Comparison of ENCODE assay signal across 18 cellular contexts in the genomic region with DNA sequence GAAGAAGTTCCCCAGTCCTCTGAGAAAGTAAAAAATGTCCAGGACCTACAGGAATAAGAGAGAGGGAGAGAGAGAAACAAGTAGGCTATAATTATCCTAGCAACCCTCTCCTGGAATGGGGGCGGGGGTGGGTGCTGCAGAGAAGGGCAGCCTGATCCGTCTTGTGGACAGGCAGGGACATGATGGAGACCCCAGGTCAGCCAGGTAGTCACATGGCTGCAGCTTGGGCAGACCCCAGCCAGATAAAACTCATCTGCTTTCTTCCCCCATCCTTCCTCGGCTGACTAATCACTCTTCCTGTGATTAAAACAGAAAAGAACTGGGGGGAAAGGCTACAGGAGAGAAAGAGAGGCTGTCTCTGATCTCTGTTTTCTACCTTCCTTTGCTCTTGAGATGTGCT. TPM values are rescaled to one million over a fixed set of nuclear protein-coding genes. Genes with fewer than 3 reads are reported as not detected.
DNase-seq lines count a peak whose midpoint lies in the region; ATAC-seq and TF ChIP-seq lines count a peak whose summit lies in the region.
"Had no signal": no experiment of that assay in that cellular context is flagged by ENCODE, and none has a peak within 500 bp of the region (broad histone marks: within the 10 kb centered on the region; RNA-seq: fewer than 3 reads in every experiment).

No MANE protein-coding gene starts in this region.

- no peaks in the 10 kb centered on the region for H3K79me2 ChIP-seq in GM23248 (ENCODE audit: insufficient read depth)

- no peaks in the 10 kb centered on the region for H3K9me2 ChIP-seq in GM23248 (ENCODE audit: insufficient read depth)

- H3K36me3 ChIP-seq in GM23248 (ENCODE audit: low read depth) (no peaks in the 10 kb centered on the region), MG63 (no peaks in the 10 kb centered on the region)

- no peaks in the 10 kb centered on the region for H3K9me3 ChIP-seq in GM23248 (ENCODE audit: low read depth)
- no peaks in the 10 kb centered on the region for H3K9me3 ChIP-seq in MG63
- H3K9me3 ChIP-seq: body of pancreas had no signal

- peak overlapping the region; percentile 1 for H3K4me2 ChIP-seq in GM23248 (ENCODE audit: unreplicated experiment)

- H4K20me1 ChIP-seq in GM23248 (ENCODE audit: insufficient read depth) = no peaks in the 10 kb centered on the region

- H2AFZ ChIP-seq in GM23248 = peak overlapping the region; percentile 97

- H3K4me1 Mint-ChIP-seq in dendritic cell treated with granulocyte-macrophage colony-stimulating factor and Interleukin-4, amounts not matched to agents 40 ng/mL and 50 ng/mL, for 4 days (ENCODE audit: low read depth) = peaks cover 66% of the 10 kb centered on the region
- peaks cover 78% of the 10 kb centered on the region for H3K4me1 Mint-ChIP-seq in neural crest cell
- H3K4me1 Mint-ChIP-seq: natural killer cell had no signal

- H3K36me3 Mint-ChIP-seq in dendritic cell treated with granulocyte-macrophage colony-stimulating factor and Interleukin-4, amounts not matched to agents 40 ng/mL and 50 ng/mL, for 4 days (ENCODE audit: low read depth) = no peaks in the 10 kb centered on the region
- H3K36me3 Mint-ChIP-seq in neural crest cell (ENCODE audit: low read depth) = peaks cover 2% of the 10 kb centered on the region
- H3K36me3 Mint-ChIP-seq: activated naive CD4-positive, alpha-beta T cell treated with anti-CD3 and anti-CD28 coated beads, Interleukin-2, amount 10 ng/mL, durations not matched to agents 7 days and 5 days; natural killer cell; stimulated activated memory B cell treated with anti-CD40 and anti-IgM and Interleukin-4, amounts not matched to agents 10 μg/mL and 1 μg/mL and 100 μg/mL, for 72 hours had no signal

- intact Hi-C loops in dendritic cell treated with granulocyte-macrophage colony-stimulating factor and Interleukin-4, amounts not matched to agents 40 ng/mL and 50 ng/mL, for 4 days (cut with micrococcal nuclease) = no loop called here

- no peak for ATAC-seq in GM19397 (IDR thresholded peaks at IDR 0.05; ENCODE audit: unreplicated experiment)
- ATAC-seq: body of pancreas; left ventricle myocardium superior; natural killer cell; stimulated activated memory B cell treated with anti-CD40 and anti-IgM and Interleukin-4, amounts not matched to agents 10 μg/mL and 1 μg/mL and 100 μg/mL, for 72 hours had no signal

- H3K27me3 ChIP-seq in GM23248 (replicated peaks; ENCODE audit: insufficient read depth) (no peaks in the 10 kb centered on the region), MG63 (0 out of 2 replicates have a peak, but pooled peaks cover 2% of the 10 kb centered on the region)
- H3K27me3 ChIP-seq: body of pancreas had no signal

- H3F3A ChIP-seq in GM23248 (ENCODE audit: insufficient read depth) = peaks cover 19% of the 10 kb centered on the region

- H3K4me1 ChIP-seq in GM23248 (ENCODE audit: insufficient read depth) = peaks cover 37% of the 10 kb centered on the region

- WGBS in GM23248 (ENCODE audit: low coverage in 1 of 2, low lambda C conversion rate in 2 of 2, missing lambda C conversion rate in 2 of 2), 2 experiments = 47 to 70% methylated on average over 3 of the region's 3 CpGs

- DNase-seq in GM23248 = peak; percentile 22
- DNase-seq in NCI-H1105 treated with DMSO at 0.1 percent for 48 hours (lab: John Stamatoyannopoulos, UW) = peak; percentile 28
- no peak for DNase-seq in neural crest cell (ENCODE audit: low read depth, low spot score)
- DNase-seq in MG63 = no peak
- no peak for DNase-seq in NCI-H187 treated with DMSO at 0.1 percent for 48 hours (lab: John Stamatoyannopoulos, UW)
- DNase-seq: activated CD8-positive, alpha-beta memory T cell treated with anti-CD3 and anti-CD28 coated beads, Interleukin-2, amount 50 U/mL, for 4 hours; activated naive CD4-positive, alpha-beta T cell treated with anti-CD3 and anti-CD28 coated beads, Interleukin-2, amount 10 ng/mL, durations not matched to agents 7 days and 5 days; body of pancreas; H7; left ventricle myocardium superior; natural killer cell; NCI-H526; RPMI8226; T-helper 1 cell had no signal

- H3K4me3 ChIP-seq in GM23248 (no peak overlapping the region), MG63 (no peak overlapping the region)
- H3K4me3 ChIP-seq: body of pancreas had no signal

- no peaks in the 10 kb centered on the region for H3K9me3 Mint-ChIP-seq in dendritic cell treated with granulocyte-macrophage colony-stimulating factor and Interleukin-4, amounts not matched to agents 40 ng/mL and 50 ng/mL, for 4 days
- H3K9me3 Mint-ChIP-seq in neural crest cell = peaks cover 4% of the 10 kb centered on the region
- H3K9me3 Mint-ChIP-seq: activated naive CD4-positive, alpha-beta T cell treated with anti-CD3 and anti-CD28 coated beads, Interleukin-2, amount 10 ng/mL, durations not matched to agents 7 days and 5 days; natural killer cell; stimulated activated memory B cell treated with anti-CD40 and anti-IgM and Interleukin-4, amounts not matched to agents 10 μg/mL and 1 μg/mL and 100 μg/mL, for 72 hours had no signal

- TF ChIP-seq CTCF in neural crest cell (conservative IDR thresholded peaks at IDR 0.05) = no peak

- H3K27ac Mint-ChIP-seq in dendritic cell treated with granulocyte-macrophage colony-stimulating factor and Interleukin-4, amounts not matched to agents 40 ng/mL and 50 ng/mL, for 4 days = peak overlapping the region; percentile 83
- H3K27ac Mint-ChIP-seq in neural crest cell (ENCODE audit: unreplicated experiment) = peak overlapping the region; percentile 98
- H3K27ac Mint-ChIP-seq: activated naive CD4-positive, alpha-beta T cell treated with anti-CD3 and anti-CD28 coated beads, Interleukin-2, amount 10 ng/mL, durations not matched to agents 7 days and 5 days; natural killer cell had no signal

- in situ Hi-C loops in GM23248 (cut with MboI) = no loop called here

- no peaks in the 10 kb centered on the region for H3K27me3 Mint-ChIP-seq in dendritic cell treated with granulocyte-macrophage colony-stimulating factor and Interleukin-4, amounts not matched to agents 40 ng/mL and 50 ng/mL, for 4 days
- peaks cover 3% of the 10 kb centered on the region for H3K27me3 Mint-ChIP-seq in neural crest cell (ENCODE audit: low read depth)

- no peak overlapping the region for H3K9ac ChIP-seq in GM23248

- no peak overlapping the region for H3K4me3 Mint-ChIP-seq in dendritic cell treated with granulocyte-macrophage colony-stimulating factor and Interleukin-4, amounts not matched to agents 40 ng/mL and 50 ng/mL, for 4 days
- peak overlapping the region; percentile 51 for H3K4me3 Mint-ChIP-seq in neural crest cell
- H3K4me3 Mint-ChIP-seq: activated naive CD4-positive, alpha-beta T cell treated with anti-CD3 and anti-CD28 coated beads, Interleukin-2, amount 10 ng/mL, durations not matched to agents 7 days and 5 days; natural killer cell; stimulated activated memory B cell treated with anti-CD40 and anti-IgM and Interleukin-4, amounts not matched to agents 10 μg/mL and 1 μg/mL and 100 μg/mL, for 72 hours had no signal

- 0 out of 2 replicates have a peak overlapping the region, but pooled peaks have one; percentile 5 for H3K27ac ChIP-seq in GM23248
- H3K27ac ChIP-seq: body of pancreas, C4-2B had no signal

RNA-seq across cellular contexts. Expression of gene COPZ2, which starts 32.6 kb away (rescaled TPM):
- total RNA-seq in GM23248 (2014; rRNA removed; shearing (Covaris generic)) = 148 and 179 TPM in 2 replicates
- 399 and 401 TPM in 2 replicates for polyA plus RNA-seq in GM23248 (2016; fragmentation: Nextera tagmentation; extraction: Ambion mirVana)
- total RNA-seq in neural crest cell = 4.0 and 4.1 TPM in 2 replicates
- 91.7 and 130 TPM in 2 replicates for total RNA-seq in MG63 (2014; rRNA removed; shearing (Covaris generic); ENCODE audit: low replicate concordance)
- total RNA-seq: H7 had no signal

RNA-seq across cellular contexts. Expression of gene CDK5RAP3, which starts 34.1 kb away (rescaled TPM):
- 61.7 and 80.8 TPM in 2 replicates for total RNA-seq in GM23248 (2014; rRNA removed; shearing (Covaris generic))
- 81.6 and 92.2 TPM in 2 replicates for polyA plus RNA-seq in GM23248 (2016; fragmentation: Nextera tagmentation; extraction: Ambion mirVana)
- total RNA-seq in neural crest cell = 285 and 301 TPM in 2 replicates
- total RNA-seq in MG63 (2014; rRNA removed; shearing (Covaris generic); ENCODE audit: low replicate concordance) = 53.3 and 59.4 TPM in 2 replicates

RNA-seq across cellular contexts. Expression of gene NFE2L1, which starts 43.2 kb away (rescaled TPM):
- total RNA-seq in GM23248 (2014; rRNA removed; shearing (Covaris generic)) = 65.6 and 66.4 TPM in 2 replicates
- 28.0 and 31.4 TPM in 2 replicates for polyA plus RNA-seq in GM23248 (2016; fragmentation: Nextera tagmentation; extraction: Ambion mirVana)
- total RNA-seq in neural crest cell = 121 and 131 TPM in 2 replicates
- total RNA-seq in MG63 (2014; rRNA removed; shearing (Covaris generic); ENCODE audit: low replicate concordance) = 33.6 and 47.7 TPM in 2 replicates

RNA-seq across cellular contexts. Expression of gene PRR15L, which starts 47.3 kb away (rescaled TPM):
- not detected in 2 replicates for total RNA-seq in GM23248 (2014; rRNA removed; shearing (Covaris generic))
- 0.16 TPM in 1 of 2 replicates, not detected in the other for polyA plus RNA-seq in GM23248 (2016; fragmentation: Nextera tagmentation; extraction: Ambion mirVana)
- total RNA-seq in neural crest cell = not detected in 2 replicates
- not detected in 2 replicates for total RNA-seq in MG63 (2014; rRNA removed; shearing (Covaris generic); ENCODE audit: low replicate concordance)
- total RNA-seq: left ventricle myocardium superior, natural killer cell had no signal

Comparison
In these comparisons a context has a peak if more than half of its experiments do, and no peak if none do; other contexts are left out.
1. DNase-seq: peak in GM23248 (single experiment) and NCI-H1105 treated with DMSO at 0.1 percent for 48 hours (single experiment); none in neural crest cell (single experiment), MG63 (single experiment) and NCI-H187 treated with DMSO at 0.1 percent for 48 hours (single experiment).
2. RNA of gene COPZ2, which starts 32.6 kb away (total RNA-seq): 148 to 179 TPM in GM23248 and 91.7 to 130 TPM in MG63; 4.0 to 4.1 TPM in neural crest cell; every median in the first group is over 10 times any median in the second.